ENCODE assay signal across 8 cellular contexts in genomic region chr19:16075430-16076153, GRCh38. TPM values are rescaled to one million over a fixed set of nuclear protein-coding genes. Genes with fewer than 3 reads are reported as not detected.
DNase-seq lines count a peak whose midpoint lies in the region; ATAC-seq and TF ChIP-seq lines count a peak whose summit lies in the region.

No MANE protein-coding gene starts in this region.

- in situ Hi-C loops in HAP-1 (cut with MboI; ENCODE audit: low sequenced_read_pairs) = no loop called here

- H3K27ac ChIP-seq in right atrium auricular region (peak overlapping the region; percentile 98 to 100), spleen (peak overlapping the region; percentile 95 to 100 (median 98))

- no peaks in the 10 kb centered on the region for H3K9me3 Mint-ChIP-seq in activated B cell treated with CpG ODN at 0.5 μM for 24 hours

- TF ChIP-seq POLR2A in spleen (IDR thresholded peaks at IDR 0.05) = peak in 1 of 3 donors; percentile 13

- intact Hi-C loops in activated B cell treated with CpG ODN at 0.5 μM for 24 hours (cut with micrococcal nuclease) (loop anchor here (5.0 to 10.0 kb wide), 3 partner anchors 241 to 512 kb away; partner anchors contain the start of gene KLF2), spleen (cut with DNase I; ENCODE audit: low total_unique reads) (no loop called here)

- no peak for TF ChIP-seq CTCF in activated B cell treated with CpG ODN at 0.5 μM for 24 hours (IDR thresholded peaks at IDR 0.05)
- no peak for TF ChIP-seq CTCF in right atrium auricular region (IDR thresholded peaks at IDR 0.05)
- no peak for TF ChIP-seq CTCF in spleen (IDR thresholded peaks at IDR 0.05 in 8 of 11, conservative IDR thresholded peaks at IDR 0.05 in 3 of 11)

- H3K4me1 Mint-ChIP-seq in activated B cell treated with CpG ODN at 0.5 μM for 24 hours = peaks cover 50% of the 10 kb centered on the region

- CTCF ChIA-PET in activated B cell treated with CpG ODN at 0.5 μM for 24 hours (lab: Charles Lee) = interaction anchor here (0.8 to 3.0 kb wide), 3 partner anchors 12 to 68 kb away, joined by 3 to 9 read pairs (median 5); partner anchors contain the start of gene HSH2D

- POLR2A ChIA-PET in activated B cell treated with CpG ODN at 0.5 μM for 24 hours (lab: Charles Lee) = interaction anchor here (0.5 to 8.1 kb wide), 20 partner anchors 9 to 512 kb away, joined by 3 to 110 read pairs (median 4); partner anchors contain the start of genes AP1M1, FAM32A, HSH2D and RAB8A

- H3K4me3 ChIP-seq in HAP-1 (peak overlapping the region; percentile 63), right atrium auricular region (peak overlapping the region; percentile 74 to 86), spleen (peak overlapping the region; percentile 64 to 92 (median 86))

- H3K4me3 Mint-ChIP-seq in activated B cell treated with CpG ODN at 0.5 μM for 24 hours = peak overlapping the region; percentile 90

- 30 to 37% (median 32%) methylated on average over 19 to 21 of the region's 21 CpGs for WGBS in spleen, 5 donors

- no peak for ATAC-seq in activated B cell treated with CpG ODN at 0.5 μM for 24 hours (ENCODE audit: low read depth)
- ATAC-seq in HG03139 (IDR thresholded peaks at IDR 0.05; ENCODE audit: unreplicated experiment) = no peak
- no peak for ATAC-seq in GM18861 (IDR thresholded peaks at IDR 0.05; ENCODE audit: unreplicated experiment)

- H3K9me3 ChIP-seq in HAP-1 (no peaks in the 10 kb centered on the region), right atrium auricular region (no peaks in the 10 kb centered on the region), spleen (no peaks in the 10 kb centered on the region)

- H3K27me3 Mint-ChIP-seq in activated B cell treated with CpG ODN at 0.5 μM for 24 hours = no peaks in the 10 kb centered on the region

- H3K36me3 ChIP-seq in HAP-1 (replicated peaks) = peaks cover 12% of the 10 kb centered on the region
- no peaks in the 10 kb centered on the region for H3K36me3 ChIP-seq in right atrium auricular region
- peaks cover 0 to 13% (median under 1%) of the 10 kb centered on the region in 6 donors for H3K36me3 ChIP-seq in spleen

- no peaks in the 10 kb centered on the region for H3K27me3 ChIP-seq in HAP-1 (ENCODE audit: low read depth)
- H3K27me3 ChIP-seq in right atrium auricular region = no peaks in the 10 kb centered on the region
- H3K27me3 ChIP-seq in spleen (replicated peaks in 1 of 7) = no peaks in the 10 kb centered on the region

- peaks cover 14% of the 10 kb centered on the region for H3K4me1 ChIP-seq in HAP-1
- H3K4me1 ChIP-seq in right atrium auricular region = peaks cover 0 to 38% of the 10 kb centered on the region in 2 donors
- peaks cover 38 to 92% (median 80%) of the 10 kb centered on the region in 6 donors for H3K4me1 ChIP-seq in spleen

- H3K36me3 Mint-ChIP-seq in activated B cell treated with CpG ODN at 0.5 μM for 24 hours (ENCODE audit: low read depth) = peaks cover 25% of the 10 kb centered on the region

- peak overlapping the region; percentile 87 for H3K27ac Mint-ChIP-seq in activated B cell treated with CpG ODN at 0.5 μM for 24 hours

- DNase-seq in HAP-1 (ENCODE audit: low spot score in 2 of 2) (no peak), activated B cell treated with CpG ODN at 0.5 μM for 24 hours (no peak), right atrium auricular region (ENCODE audit: low spot score) (no peak), spleen (peak; percentile 48), anterior cingulate cortex (lab: John Stamatoyannopoulos, UW) (no peak), NCI-H69 (lab: John Stamatoyannopoulos, UW) (no peak)

RNA-seq across cellular contexts. Expression of gene TPM4, which starts 0.7 kb away (rescaled TPM):
- total RNA-seq in activated B cell treated with CpG ODN at 0.5 μM for 24 hours = 238 and 257 TPM in 2 replicates
- total RNA-seq in right atrium auricular region = 100 to 1,000 TPM; 163 to 194 TPM
- total RNA-seq in spleen = 100 to 1,000 TPM; 352 to 760 (median 443) TPM
- 100 to 1,000 TPM; 181 to 403 (median 238) TPM for polyA plus RNA-seq in spleen

RNA-seq across cellular contexts. Expression of gene RAB8A, which starts 36.1 kb away (rescaled TPM):
- total RNA-seq in activated B cell treated with CpG ODN at 0.5 μM for 24 hours (157 and 171 TPM in 2 replicates), right atrium auricular region (10 to 100 TPM; 14.2 to 29.9 TPM), spleen (100 to 1,000 TPM in 2 of 7 donors, 10 to 100 TPM in 5; 71.9 to 104 (median 89.8) TPM)
- polyA plus RNA-seq in spleen = 10 to 100 TPM; 31.5 to 45.5 (median 34.0) TPM
